Comparison of ENCODE assay signal across 24 cellular contexts in genomic region chr3:155956508-155957411, GRCh38.
"Had no signal": no experiment of that assay in that cellular context is flagged by ENCODE, and none has a peak within 500 bp of the region (broad histone marks: within the 10 kb centered on the region; RNA-seq: fewer than 3 reads in every experiment).

No MANE protein-coding gene starts in this region.

- H3K27me3 ChIP-seq: foreskin keratinocyte, right atrium auricular region, spleen, thyroid gland, upper lobe of right lung had no signal

- H3K36me3 Mint-ChIP-seq: activated naive CD4-positive, alpha-beta T cell treated with anti-CD3 and anti-CD28 coated beads, Interleukin-2, amount 10 ng/mL, durations not matched to agents 7 days and 5 days; natural killer cell had no signal

- DNase-seq: activated B cell treated with CpG ODN at 0.5 μM for 24 hours; activated CD4-positive, alpha-beta T cell treated with anti-CD3 and anti-CD28 coated beads for 36 hours; activated CD4-positive, alpha-beta T cell treated with anti-CD3 and anti-CD28 coated beads, Interleukin-2, amount 50 U/mL, for 4 hours; activated CD8-positive, alpha-beta memory T cell treated with anti-CD3 and anti-CD28 coated beads for 24 hours; activated effector memory CD4-positive, alpha-beta T cell treated with anti-CD3 and anti-CD28 coated beads, Interleukin-2, amount 50 U/mL, for 16 hours; activated naive CD4-positive, alpha-beta T cell treated with anti-CD3 and anti-CD28 coated beads, Interleukin-2, amount 10 ng/mL, durations not matched to agents 7 days and 5 days; activated T-cell treated with anti-CD3 and anti-CD28 coated beads, Interleukin-2, amount 50 U/mL, for 72 hours; amygdala; effector CD4-positive, alpha-beta T cell; foreskin keratinocyte; kidney; left ventricle myocardium inferior; natural killer cell; spleen; stimulated activated CD4-positive, alpha-beta T cell treated with anti-CD3 and anti-CD28 coated beads, Interleukin-4, amount 100 ng/mL, for 4 hours; substantia nigra; T-helper 1 cell; T-helper 9 cell; thyroid gland; upper lobe of right lung had no signal

- H3K4me1 Mint-ChIP-seq: activated B cell treated with CpG ODN at 0.5 μM for 24 hours; activated CD4-positive, alpha-beta T cell treated with anti-CD3 and anti-CD28 coated beads for 36 hours; natural killer cell had no signal

- H3K27ac ChIP-seq: foreskin keratinocyte, left ventricle myocardium inferior, prostate gland, right atrium auricular region, spleen, thyroid gland, upper lobe of right lung had no signal

- H3K36me3 ChIP-seq: left ventricle myocardium inferior, prostate gland, right atrium auricular region, spleen, thyroid gland, upper lobe of right lung had no signal

- ATAC-seq: activated CD4-positive, alpha-beta T cell treated with anti-CD3 and anti-CD28 coated beads for 36 hours; activated T-cell treated with anti-CD3 and anti-CD28 coated beads, Interleukin-2, amount 50 U/mL, for 72 hours; foreskin keratinocyte; natural killer cell had no signal

- H3K9me3 Mint-ChIP-seq: activated naive CD4-positive, alpha-beta T cell treated with anti-CD3 and anti-CD28 coated beads, Interleukin-2, amount 10 ng/mL, durations not matched to agents 7 days and 5 days; activated T-cell treated with anti-CD3 and anti-CD28 coated beads, Interleukin-2, amount 50 U/mL, for 72 hours; natural killer cell had no signal

- H3K4me3 ChIP-seq: left ventricle myocardium inferior, prostate gland, right atrium auricular region, spleen, thyroid gland, upper lobe of right lung had no signal

- H3K4me1 ChIP-seq: foreskin keratinocyte, left ventricle myocardium inferior, prostate gland, right atrium auricular region, spleen, thyroid gland, upper lobe of right lung had no signal

- H3K9me3 ChIP-seq: prostate gland, right atrium auricular region, thyroid gland, upper lobe of right lung had no signal

- H3K27ac Mint-ChIP-seq: activated B cell treated with CpG ODN at 0.5 μM for 24 hours; activated CD4-positive, alpha-beta T cell treated with anti-CD3 and anti-CD28 coated beads for 36 hours; activated naive CD4-positive, alpha-beta T cell treated with anti-CD3 and anti-CD28 coated beads, Interleukin-2, amount 10 ng/mL, durations not matched to agents 7 days and 5 days; activated T-cell treated with anti-CD3 and anti-CD28 coated beads, Interleukin-2, amount 50 U/mL, for 72 hours; dendritic cell treated with granulocyte-macrophage colony-stimulating factor and Interleukin-4, amounts not matched to agents 40 ng/mL and 50 ng/mL, for 4 days; natural killer cell; stimulated activated naive CD8-positive, alpha-beta T cell treated with anti-CD3 and anti-CD28 coated beads, Interleukin-15, Interleukin-2, amounts not matched to agents 100 ng/mL and 50 ng/mL, for 24 hours had no signal

- H3K4me3 Mint-ChIP-seq: activated B cell treated with CpG ODN at 0.5 μM for 24 hours; activated CD4-positive, alpha-beta T cell treated with anti-CD3 and anti-CD28 coated beads for 36 hours; activated naive CD4-positive, alpha-beta T cell treated with anti-CD3 and anti-CD28 coated beads, Interleukin-2, amount 10 ng/mL, durations not matched to agents 7 days and 5 days; activated T-cell treated with anti-CD3 and anti-CD28 coated beads, Interleukin-2, amount 50 U/mL, for 72 hours; dendritic cell treated with granulocyte-macrophage colony-stimulating factor and Interleukin-4, amounts not matched to agents 40 ng/mL and 50 ng/mL, for 4 days; natural killer cell; stimulated activated naive CD8-positive, alpha-beta T cell treated with anti-CD3 and anti-CD28 coated beads, Interleukin-15, Interleukin-2, amounts not matched to agents 100 ng/mL and 50 ng/mL, for 24 hours had no signal

- FAIRE-seq: kidney had no signal

- H3K27me3 Mint-ChIP-seq: activated B cell treated with CpG ODN at 0.5 μM for 24 hours; activated CD4-positive, alpha-beta T cell treated with anti-CD3 and anti-CD28 coated beads for 36 hours; activated naive CD4-positive, alpha-beta T cell treated with anti-CD3 and anti-CD28 coated beads, Interleukin-2, amount 10 ng/mL, durations not matched to agents 7 days and 5 days; dendritic cell treated with granulocyte-macrophage colony-stimulating factor and Interleukin-4, amounts not matched to agents 40 ng/mL and 50 ng/mL, for 4 days; stimulated activated naive CD8-positive, alpha-beta T cell treated with anti-CD3 and anti-CD28 coated beads, Interleukin-15, Interleukin-2, amounts not matched to agents 100 ng/mL and 50 ng/mL, for 24 hours had no signal
